10 cellular contexts compared by ENCODE assay signal in the genomic region with DNA sequence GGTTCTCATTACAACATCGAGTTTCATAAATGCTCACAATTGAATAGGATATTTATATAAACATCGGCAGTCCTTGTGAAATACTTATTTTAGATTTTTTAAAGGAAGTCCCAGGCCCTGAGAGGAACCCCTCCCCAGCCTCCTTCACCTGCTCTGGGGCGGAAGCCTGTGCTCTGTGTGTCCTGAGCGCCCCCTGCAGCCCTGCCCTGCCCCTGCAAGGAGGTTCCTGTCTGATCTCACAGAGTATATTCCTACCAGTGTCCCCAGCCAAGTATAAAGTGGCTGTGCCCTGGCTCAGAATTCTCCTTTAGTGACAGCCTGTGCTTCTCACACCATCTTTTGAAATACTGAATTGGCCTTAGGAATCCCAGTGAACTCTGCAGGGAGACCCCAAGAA.
A peak's percentile ranks its signal among the peaks of the same experiment; 100 is the strongest.
DNase-seq lines count a peak whose midpoint lies in the region; ATAC-seq and TF ChIP-seq lines count a peak whose summit lies in the region.
"Had no signal": no experiment of that assay in that cellular context is flagged by ENCODE, and none has a peak within 500 bp of the region (broad histone marks: within the 10 kb centered on the region; RNA-seq: fewer than 3 reads in every experiment).

No MANE protein-coding gene starts in this region.

- peaks cover 20 to 28% of the 10 kb centered on the region in 2 donors for H3K4me1 Mint-ChIP-seq in effector memory CD8-positive, alpha-beta T cell (ENCODE audit: low read depth in 2 of 2)
- H3K4me1 Mint-ChIP-seq in stimulated activated naive B cell treated with anti-CD40 and anti-IgM and Interleukin-4, amounts not matched to agents 10 μg/mL and 1 μg/mL and 100 μg/mL, for 72 hours = no peaks in the 10 kb centered on the region
- H3K4me1 Mint-ChIP-seq in nephron progenitor cell = no peaks in the 10 kb centered on the region

- no peaks in the 10 kb centered on the region for H3K9me3 Mint-ChIP-seq in effector memory CD8-positive, alpha-beta T cell
- no peaks in the 10 kb centered on the region for H3K9me3 Mint-ChIP-seq in stimulated activated naive B cell treated with anti-CD40 and anti-IgM and Interleukin-4, amounts not matched to agents 10 μg/mL and 1 μg/mL and 100 μg/mL, for 72 hours
- H3K9me3 Mint-ChIP-seq in nephron progenitor cell = peaks cover 90% of the 10 kb centered on the region

- H3K4me3 Mint-ChIP-seq in effector memory CD8-positive, alpha-beta T cell = peak overlapping the region; percentile 66 to 67
- peak overlapping the region in 1 of 2 donors; percentile 14 for H3K4me3 Mint-ChIP-seq in stimulated activated naive B cell treated with anti-CD40 and anti-IgM and Interleukin-4, amounts not matched to agents 10 μg/mL and 1 μg/mL and 100 μg/mL, for 72 hours
- no peak overlapping the region for H3K4me3 Mint-ChIP-seq in nephron progenitor cell

- H3K4me3 ChIP-seq in LNCaP clone FGC (ENCODE audit: low read depth, low read length) = no peak overlapping the region
- H3K4me3 ChIP-seq: SJSA1 had no signal

- DNase-seq in LNCaP clone FGC (ENCODE audit: low read depth) (no peak), nephron progenitor cell (no peak), kidney glomerular epithelial cell (lab: John Stamatoyannopoulos, UW) (no peak), SW 1271 (lab: John Stamatoyannopoulos, UW) (no peak)
- peak; percentile 68 to 77 for DNase-seq in activated CD4-positive, alpha-beta T cell treated with anti-CD3 and anti-CD28 coated beads, Interleukin-2, amount 50 U/mL, for 48 hours
- DNase-seq in effector memory CD8-positive, alpha-beta T cell = peak; percentile 56 to 66 (median 59)
- no peak for DNase-seq in stimulated activated naive B cell treated with anti-CD40 and anti-IgM and Interleukin-4, amounts not matched to agents 10 μg/mL and 1 μg/mL and 100 μg/mL, for 72 hours
- DNase-seq: mesenchymal stem cell, substantia nigra had no signal

- H3K36me3 Mint-ChIP-seq in effector memory CD8-positive, alpha-beta T cell (ENCODE audit: insufficient read depth) = peaks cover 3% of the 10 kb centered on the region
- H3K36me3 Mint-ChIP-seq in stimulated activated naive B cell treated with anti-CD40 and anti-IgM and Interleukin-4, amounts not matched to agents 10 μg/mL and 1 μg/mL and 100 μg/mL, for 72 hours = no peaks in the 10 kb centered on the region
- H3K36me3 Mint-ChIP-seq in nephron progenitor cell (ENCODE audit: low read depth) = no peaks in the 10 kb centered on the region

- peak overlapping the region; percentile 59 to 80 for H3K27ac Mint-ChIP-seq in effector memory CD8-positive, alpha-beta T cell
- H3K27ac Mint-ChIP-seq in stimulated activated naive B cell treated with anti-CD40 and anti-IgM and Interleukin-4, amounts not matched to agents 10 μg/mL and 1 μg/mL and 100 μg/mL, for 72 hours = no peak overlapping the region
- no peak overlapping the region for H3K27ac Mint-ChIP-seq in nephron progenitor cell

- peak; percentile 61 for ATAC-seq in effector memory CD8-positive, alpha-beta T cell (replicated peaks)
- ATAC-seq in stimulated activated naive B cell treated with anti-CD40 and anti-IgM and Interleukin-4, amounts not matched to agents 10 μg/mL and 1 μg/mL and 100 μg/mL, for 72 hours (replicated peaks) = peak; percentile 55 to 69

- peak; percentile 30 for TF ChIP-seq CTCF in LNCaP clone FGC (IDR thresholded peaks at IDR 0.05; ENCODE audit: control insufficient read depth, extremely low read depth, insufficient read depth)
- no peak for TF ChIP-seq CTCF in nephron progenitor cell (IDR thresholded peaks at IDR 0.05)

- peaks cover 11 to 39% of the 10 kb centered on the region in 2 donors for H3K27me3 Mint-ChIP-seq in effector memory CD8-positive, alpha-beta T cell
- peaks cover 0 to 4% of the 10 kb centered on the region in 2 donors for H3K27me3 Mint-ChIP-seq in stimulated activated naive B cell treated with anti-CD40 and anti-IgM and Interleukin-4, amounts not matched to agents 10 μg/mL and 1 μg/mL and 100 μg/mL, for 72 hours
- H3K27me3 Mint-ChIP-seq in nephron progenitor cell (ENCODE audit: low read depth, poor library complexity) = no peaks in the 10 kb centered on the region

Comparison
In these comparisons a context has a peak if more than half of its experiments do, and no peak if none do; other contexts are left out.
1. DNase-seq: peak in activated CD4-positive, alpha-beta T cell treated with anti-CD3 and anti-CD28 coated beads, Interleukin-2, amount 50 U/mL, for 48 hours (2 of 2) and effector memory CD8-positive, alpha-beta T cell (3 of 3); none in LNCaP clone FGC (single experiment), stimulated activated naive B cell treated with anti-CD40 and anti-IgM and Interleukin-4, amounts not matched to agents 10 μg/mL and 1 μg/mL and 100 μg/mL, for 72 hours (single experiment), nephron progenitor cell (single experiment), kidney glomerular epithelial cell (single experiment) and SW 1271 (0 of 2).
2. H3K27ac Mint-ChIP-seq: peak in effector memory CD8-positive, alpha-beta T cell (2 of 2); none in stimulated activated naive B cell treated with anti-CD40 and anti-IgM and Interleukin-4, amounts not matched to agents 10 μg/mL and 1 μg/mL and 100 μg/mL, for 72 hours (single experiment) and nephron progenitor cell (single experiment).